ENCODE assay signal across 1 cellular context in genomic region chr16:84084570-84085270, GRCh38.
TF ChIP-seq lines count a peak whose summit lies in the region.

No MANE protein-coding gene starts in this region.

TF ChIP-seq in K562, 482 proteins besides CTCF, POLR2A, EP300 and RAD21 (continued from another document):
- TF ChIP-seq TFAP4 (CRISPR knock-in tag; IDR thresholded peaks at IDR 0.05; ENCODE audit: borderline replicate concordance) = peak; percentile 28; the same call in 1 of the 2 replicates
- TF ChIP-seq SNIP1 (IDR thresholded peaks at IDR 0.05; ENCODE audit: low read depth) = no peak
- no peak for TF ChIP-seq ZBED1 (IDR thresholded peaks at IDR 0.05)
- no peak for TF ChIP-seq NFATC3 (IDR thresholded peaks at IDR 0.05)
- TF ChIP-seq SMC3 (conservative IDR thresholded peaks at IDR 0.05; ENCODE audit: insufficient read depth, low read depth, low read length) = peak; percentile 68
- no peak for TF ChIP-seq POLR2G (IDR thresholded peaks at IDR 0.05; ENCODE audit: low read depth, low read length)
- TF ChIP-seq FOXJ2 (tag; IDR thresholded peaks at IDR 0.05) = no peak
- TF ChIP-seq ZNF77 (CRISPR knock-in tag; IDR thresholded peaks at IDR 0.05) = no peak
- peak in 1 of 2 experiments; percentile 23 for TF ChIP-seq NCOA2 (IDR thresholded peaks at IDR 0.05; ENCODE audit: partially characterized antibody in 2 of 2)
- no peak for TF ChIP-seq ADNP (tag; IDR thresholded peaks at IDR 0.05)
- TF ChIP-seq MXI1 (IDR thresholded peaks at IDR 0.05; ENCODE audit: low read depth, low read length) = no peak
- 0 out of 4 replicates have a peak, but pooled peaks of 1 of the 2 experiments have one; percentile 15 for TF ChIP-seq FOXA3 (CRISPR knock-in tag; conservative IDR thresholded peaks at IDR 0.05 in 1 of 2, IDR thresholded peaks at IDR 0.05 in 1 of 2)
- TF ChIP-seq BCL6 (CRISPR knock-in tag; IDR thresholded peaks at IDR 0.05) = no peak
- no peak for TF ChIP-seq KDM4B (IDR thresholded peaks at IDR 0.05; ENCODE audit: borderline replicate concordance in 2 of 2, low read depth in 1 of 2)
- 0 out of 2 replicates have a peak, but pooled peaks have one; percentile 44 for TF ChIP-seq XRCC5 (IDR thresholded peaks at IDR 0.05; ENCODE audit: low read depth, low read length)
- TF ChIP-seq UBTF (IDR thresholded peaks at IDR 0.05; ENCODE audit: borderline replicate concordance in 1 of 2, low read depth in 2 of 2, low read length in 2 of 2) = no peak
- 0 out of 2 replicates have a peak, but pooled peaks have one; percentile 29 for TF ChIP-seq GABPB1 (CRISPR knock-in tag; IDR thresholded peaks at IDR 0.05)
- TF ChIP-seq CC2D1A (IDR thresholded peaks at IDR 0.05) = peak; percentile 57; the same call in 1 of the 2 replicates
- no peak for TF ChIP-seq RBM22 (IDR thresholded peaks at IDR 0.05; ENCODE audit: low read depth, low read length, poor library complexity, severe bottlenecking)
- no peak for TF ChIP-seq KDM5B (IDR thresholded peaks at IDR 0.05; ENCODE audit: insufficient replicate concordance, low read depth, low read length)
- TF ChIP-seq BHLHE40 (IDR thresholded peaks at IDR 0.05; ENCODE audit: low read length) = peak; percentile 29; the same call in 1 of the 2 replicates
- no peak for TF ChIP-seq ARID2 (IDR thresholded peaks at IDR 0.05)
- peak; percentile 61; the same call in 1 of the 2 replicates for TF ChIP-seq STAG1 (CRISPR knock-in tag; IDR thresholded peaks at IDR 0.05; ENCODE audit: borderline replicate concordance)
- no peak for TF ChIP-seq ARID4B (CRISPR knock-in tag; IDR thresholded peaks at IDR 0.05)
- TF ChIP-seq CTCFL (IDR thresholded peaks at IDR 0.05; ENCODE audit: borderline replicate concordance, insufficient read depth, low read depth, low read length, poor library complexity, severe bottlenecking) = peak; percentile 59
- TF ChIP-seq ZFPM2 (CRISPR knock-in tag; IDR thresholded peaks at IDR 0.05) = no peak
- no peak for TF ChIP-seq RHOXF2B (CRISPR knock-in tag; conservative IDR thresholded peaks at IDR 0.05)
- no peak for TF ChIP-seq POLR2H (tag; IDR thresholded peaks at IDR 0.05; ENCODE audit: low read depth)
- no peak for TF ChIP-seq MYBL2 (IDR thresholded peaks at IDR 0.05; ENCODE audit: low read depth)
- TF ChIP-seq MYBL2 (CRISPR knock-in tag; IDR thresholded peaks at IDR 0.05; ENCODE audit: borderline replicate concordance) = no peak
- TF ChIP-seq ETV1 (tag; conservative IDR thresholded peaks at IDR 0.05; ENCODE audit: low read depth) = no peak
- TF ChIP-seq ATF6 (CRISPR knock-in tag; IDR thresholded peaks at IDR 0.05) = no peak
- no peak for TF ChIP-seq RBM25 (IDR thresholded peaks at IDR 0.05; ENCODE audit: low read depth, low read length, severe bottlenecking)
- peak; percentile 13 for TF ChIP-seq ZFP36 (IDR thresholded peaks at IDR 0.05; ENCODE audit: low read depth, low read length, partially characterized antibody)
- TF ChIP-seq NR1H2 (CRISPR knock-in tag; IDR thresholded peaks at IDR 0.05) = 0 out of 2 replicates have a peak, but pooled peaks have one; percentile 20
- TF ChIP-seq C11orf30 (IDR thresholded peaks at IDR 0.05; ENCODE audit: low read depth) = peak; percentile 76
- no peak for TF ChIP-seq ARID3A (IDR thresholded peaks at IDR 0.05; ENCODE audit: borderline replicate concordance, low read depth, low read length)
- TF ChIP-seq GTF2E2 (tag; IDR thresholded peaks at IDR 0.05) = no peak
- no peak for TF ChIP-seq SLC30A9 (CRISPR knock-in tag; IDR thresholded peaks at IDR 0.05)
- no peak for TF ChIP-seq FOXJ3 (CRISPR knock-in tag; IDR thresholded peaks at IDR 0.05)
- 0 out of 2 replicates have a peak, but pooled peaks have one; percentile 22 for TF ChIP-seq PKNOX1 (IDR thresholded peaks at IDR 0.05)
- no peak for TF ChIP-seq MXD1 (CRISPR knock-in tag; IDR thresholded peaks at IDR 0.05; ENCODE audit: borderline replicate concordance, poor library complexity, severe bottlenecking)
- no peak for TF ChIP-seq MLX (CRISPR knock-in tag; conservative IDR thresholded peaks at IDR 0.05)
- TF ChIP-seq ZNF184 (CRISPR knock-in tag; IDR thresholded peaks at IDR 0.05) = no peak
- TF ChIP-seq TOE1 (IDR thresholded peaks at IDR 0.05; ENCODE audit: borderline replicate concordance) = no peak
- no peak for TF ChIP-seq TOE1 (CRISPR knock-in tag; IDR thresholded peaks at IDR 0.05; ENCODE audit: borderline replicate concordance, low read depth)
- no peak for TF ChIP-seq CEBPB (tag; IDR thresholded peaks at IDR 0.05)
- 0 out of 2 replicates have a peak, but pooled peaks have one; percentile 37 for TF ChIP-seq E2F1 (CRISPR knock-in tag; IDR thresholded peaks at IDR 0.05)
- TF ChIP-seq USF1 (CRISPR knock-in tag; IDR thresholded peaks at IDR 0.05) = peak; percentile 23; the same call in 1 of the 2 replicates
TF ChIP-seq in K562: peak in this region for 19.
